ENCODE assay signal across 17 cellular contexts in genomic region chr6:82767447-82767846, GRCh38.
A peak's percentile ranks its signal among the peaks of the same experiment; 100 is the strongest.
DNase-seq lines count a peak whose midpoint lies in the region; ATAC-seq and TF ChIP-seq lines count a peak whose summit lies in the region.
"Had no signal": no experiment of that assay in that cellular context is flagged by ENCODE, and none has a peak within 500 bp of the region (broad histone marks: within the 10 kb centered on the region; RNA-seq: fewer than 3 reads in every experiment).

No MANE protein-coding gene starts in this region.

- no peak overlapping the region for H3K4me3 ChIP-seq in GM23338
- H3K4me3 ChIP-seq in mesenchymal stem cell (ENCODE audit: insufficient read depth in 1 of 2, low read depth in 1 of 2, low read length in 2 of 2): no peak overlapping the region
- H3K4me3 ChIP-seq in neuronal stem cell (ENCODE audit: low read length in 2 of 2): no peak overlapping the region
- H3K4me3 ChIP-seq: A549; BLaER1 treated with 17β-estradiol and CSF1 and Interleukin-3, amounts not matched to agents 10 nM and 100 nM had no signal

- peaks cover 6% of the 10 kb centered on the region for H3K27me3 Mint-ChIP-seq in GM23338 (ENCODE audit: insufficient read depth, low read depth, poor library complexity)
- H3K27me3 Mint-ChIP-seq: B cell; CD4-positive, alpha-beta T cell had no signal

- H3K4me1 Mint-ChIP-seq in GM23338: peaks cover 17% of the 10 kb centered on the region
- H3K4me1 Mint-ChIP-seq: B cell had no signal

- H3K18ac ChIP-seq in mesenchymal stem cell (ENCODE audit: low read depth in 1 of 2, low read length in 2 of 2) (no peak overlapping the region), neuronal stem cell (ENCODE audit: low read length) (peak overlapping the region; percentile 73)

- H4K20me1 ChIP-seq in GM23338 (replicated peaks; ENCODE audit: insufficient read depth): no peaks in the 10 kb centered on the region
- H4K20me1 ChIP-seq: BLaER1 treated with 17β-estradiol and CSF1 and Interleukin-3, amounts not matched to agents 10 nM and 100 nM had no signal

- H3K9me3 ChIP-seq in mesenchymal stem cell (ENCODE audit: control insufficient read depth, low read length) (no peaks in the 10 kb centered on the region), neuronal stem cell (replicated peaks in 1 of 2; ENCODE audit: control insufficient read depth in 2 of 2, insufficient read depth in 1 of 2, low read depth in 1 of 2, low read length in 2 of 2) (no peaks in the 10 kb centered on the region)
- H3K9me3 ChIP-seq: A549; BLaER1 treated with 17β-estradiol and CSF1 and Interleukin-3, amounts not matched to agents 10 nM and 100 nM; Caco-2 had no signal

- no peak for TF ChIP-seq CTCF in GM23338 (conservative IDR thresholded peaks at IDR 0.05; ENCODE audit: low read depth in 2 of 2)

- no peak overlapping the region for H2AFZ ChIP-seq in GM23338
- no peak overlapping the region for H2AFZ ChIP-seq in mesenchymal stem cell (ENCODE audit: low read depth, low read length)
- H2AFZ ChIP-seq in neuronal stem cell (ENCODE audit: low read length): no peak overlapping the region

- H3K36me3 ChIP-seq in GM23338 (ENCODE audit: insufficient read depth): no peaks in the 10 kb centered on the region
- H3K36me3 ChIP-seq in mesenchymal stem cell (ENCODE audit: control insufficient read depth in 1 of 2, insufficient read depth in 2 of 2, low read depth in 1 of 2, low read length in 2 of 2): no peaks in the 10 kb centered on the region
- H3K36me3 ChIP-seq in neuronal stem cell (replicated peaks in 1 of 2; ENCODE audit: control insufficient read depth in 2 of 2, insufficient read depth in 2 of 2, low read length in 2 of 2): no peaks in the 10 kb centered on the region
- H3K36me3 ChIP-seq: BLaER1 treated with 17β-estradiol and CSF1 and Interleukin-3, amounts not matched to agents 10 nM and 100 nM had no signal

- H3F3A ChIP-seq in GM23338 (replicated peaks; ENCODE audit: low read depth): no peaks in the 10 kb centered on the region

- H3K4me3 Mint-ChIP-seq in GM23338: no peak overlapping the region
- H3K4me3 Mint-ChIP-seq: B cell; CD4-positive, alpha-beta T cell; CD8-positive, alpha-beta T cell had no signal

- H3K27ac Mint-ChIP-seq in GM23338: no peak overlapping the region
- H3K27ac Mint-ChIP-seq: B cell; CD4-positive, alpha-beta T cell; CD8-positive, alpha-beta T cell had no signal

- H2BK120ac ChIP-seq in mesenchymal stem cell (ENCODE audit: low read depth, low read length) (no peak overlapping the region), neuronal stem cell (ENCODE audit: low read depth, low read length) (no peak overlapping the region)

- H3K23ac ChIP-seq in mesenchymal stem cell (ENCODE audit: low read length in 2 of 2) (no peak overlapping the region), neuronal stem cell (ENCODE audit: low read depth, low read length, poor library complexity) (no peak overlapping the region)

- H3K4ac ChIP-seq in mesenchymal stem cell (ENCODE audit: low read depth in 1 of 2, low read length in 2 of 2) (no peak overlapping the region), neuronal stem cell (ENCODE audit: low read length) (no peak overlapping the region)

- H3K14ac ChIP-seq in mesenchymal stem cell (ENCODE audit: low read length in 2 of 2) (no peak overlapping the region), neuronal stem cell (ENCODE audit: low read length) (no peak overlapping the region)

- H2AK5ac ChIP-seq in mesenchymal stem cell (ENCODE audit: low read length, severe bottlenecking) (no peak overlapping the region), neuronal stem cell (ENCODE audit: low read depth, low read length) (no peak overlapping the region)

- no peaks in the 10 kb centered on the region for H3K9me3 Mint-ChIP-seq in GM23338
- H3K9me3 Mint-ChIP-seq: CD4-positive, alpha-beta T cell; CD8-positive, alpha-beta T cell had no signal

- H3K79me2 ChIP-seq in GM23338 (replicated peaks; ENCODE audit: insufficient read depth): no peaks in the 10 kb centered on the region

- H3K27ac ChIP-seq in GM23338 (ENCODE audit: low read depth): no peak overlapping the region
- no peak overlapping the region for H3K27ac ChIP-seq in mesenchymal stem cell (ENCODE audit: low read length, poor library complexity, severe bottlenecking)
- H3K27ac ChIP-seq in neuronal stem cell (replicated peaks; ENCODE audit: low read length): no peak overlapping the region
- H3K27ac ChIP-seq in caudate nucleus (ENCODE audit: low read depth, low read length): no peak overlapping the region
- H3K27ac ChIP-seq: 22Rv1; A549; BLaER1 treated with 17β-estradiol and CSF1 and Interleukin-3, amounts not matched to agents 10 nM and 100 nM; C4-2B had no signal

- no CpG with 5 or more reads among the region's 4 CpGs for WGBS in mesenchymal stem cell
- WGBS in neuronal stem cell (ENCODE audit: extremely low coverage in 2 of 2, insufficient read length in 2 of 2, insufficient replicate concordance in 1 of 2), 2 donors: no CpG with 5 or more reads among the region's 4 CpGs

- peak overlapping the region; percentile 72 for H4K91ac ChIP-seq in mesenchymal stem cell (ENCODE audit: low read length)
- no peak overlapping the region for H4K91ac ChIP-seq in neuronal stem cell (ENCODE audit: low read depth, low read length, poor library complexity)

- peak overlapping the region; percentile 58 for H4K8ac ChIP-seq in mesenchymal stem cell (ENCODE audit: low read length)
- no peak overlapping the region for H4K8ac ChIP-seq in neuronal stem cell (ENCODE audit: low read depth, low read length)

- no peak for DNase-seq in GM23338 (ENCODE audit: low spot score)
- no peak for DNase-seq in mesenchymal stem cell
- no peak for DNase-seq in neuronal stem cell (ENCODE audit: low spot score)
- no peak for DNase-seq in caudate nucleus (lab: John Stamatoyannopoulos, UW)
- DNase-seq in NCI-H345 treated with DMSO at 0.1 percent for 48 hours (lab: John Stamatoyannopoulos, UW; ENCODE audit: unreplicated experiment): no peak
- DNase-seq: AML-193; Caco-2; Calu3; CD4-positive, alpha-beta T cell; CD8-positive, alpha-beta T cell; DMS79 treated with DMSO at 0.1 percent for 48 hours; GF-D8 had no signal

- no peak overlapping the region for H3K9ac ChIP-seq in mesenchymal stem cell (ENCODE audit: low read length)
- H3K9ac ChIP-seq in neuronal stem cell (ENCODE audit: low read depth, low read length, poor library complexity): no peak overlapping the region
- H3K9ac ChIP-seq: BLaER1 treated with 17β-estradiol and CSF1 and Interleukin-3, amounts not matched to agents 10 nM and 100 nM had no signal

- no peaks in the 10 kb centered on the region for H3K9me2 ChIP-seq in GM23338 (ENCODE audit: insufficient read depth)

- H3K79me1 ChIP-seq in mesenchymal stem cell (replicated peaks; ENCODE audit: low read length, poor library complexity, severe bottlenecking) (no peaks in the 10 kb centered on the region), neuronal stem cell (ENCODE audit: low read depth, low read length) (no peaks in the 10 kb centered on the region)

- no peaks in the 10 kb centered on the region for H3K36me3 Mint-ChIP-seq in GM23338 (ENCODE audit: low read depth)
- H3K36me3 Mint-ChIP-seq: CD8-positive, alpha-beta T cell had no signal

- H2BK15ac ChIP-seq in mesenchymal stem cell (ENCODE audit: low read depth, poor library complexity, severe bottlenecking): no peak overlapping the region
- H2BK15ac ChIP-seq in neuronal stem cell (ENCODE audit: low read length): no peak overlapping the region

- H2BK5ac ChIP-seq in mesenchymal stem cell (ENCODE audit: low read depth, low read length, poor library complexity, severe bottlenecking) (no peak overlapping the region), neuronal stem cell (ENCODE audit: low read length) (no peak overlapping the region)

- H3K4me1 ChIP-seq in GM23338 (ENCODE audit: insufficient read depth) (peaks cover 15% of the 10 kb centered on the region; the same call in 1 of the 2 replicates), mesenchymal stem cell (ENCODE audit: control insufficient read depth, insufficient read depth, low read depth, low read length) (no peaks in the 10 kb centered on the region), neuronal stem cell (ENCODE audit: control insufficient read depth in 2 of 2, insufficient read depth in 1 of 2, low read depth in 1 of 2, low read length in 2 of 2) (no peaks in the 10 kb centered on the region)
- H3K4me1 ChIP-seq: A549; BLaER1 treated with 17β-estradiol and CSF1 and Interleukin-3, amounts not matched to agents 10 nM and 100 nM; Caco-2 had no signal

- H3K4me2 ChIP-seq in GM23338: no peak overlapping the region
- no peak overlapping the region for H3K4me2 ChIP-seq in mesenchymal stem cell (ENCODE audit: low read length, poor library complexity, severe bottlenecking)
- H3K4me2 ChIP-seq in neuronal stem cell (ENCODE audit: insufficient read depth, low read length, poor library complexity, severe bottlenecking): no peak overlapping the region
- H3K4me2 ChIP-seq: A549; BLaER1 treated with 17β-estradiol and CSF1 and Interleukin-3, amounts not matched to agents 10 nM and 100 nM had no signal

- H2BK12ac ChIP-seq in mesenchymal stem cell (ENCODE audit: low read length in 2 of 2) (no peak overlapping the region), neuronal stem cell (ENCODE audit: low read length) (no peak overlapping the region)

- no peaks in the 10 kb centered on the region for H3K27me3 ChIP-seq in GM23338 (ENCODE audit: insufficient read depth)
- H3K27me3 ChIP-seq in mesenchymal stem cell (ENCODE audit: control insufficient read depth in 1 of 2, insufficient read depth in 1 of 2, low read length in 2 of 2): no peaks in the 10 kb centered on the region
- H3K27me3 ChIP-seq in neuronal stem cell (ENCODE audit: control insufficient read depth in 3 of 3, insufficient read depth in 3 of 3, low read depth in 1 of 3, low read length in 3 of 3): no peaks in the 10 kb centered on the region
- H3K27me3 ChIP-seq: BLaER1 treated with 17β-estradiol and CSF1 and Interleukin-3, amounts not matched to agents 10 nM and 100 nM had no signal

- ATAC-seq in GM23338: peak; percentile 59
- ATAC-seq: A549; CD8-positive, alpha-beta T cell had no signal

TF ChIP-seq in GM23338, 12 proteins besides CTCF, POLR2A, EP300 and RAD21 (continues in another document):
- TF ChIP-seq EZH2 (IDR thresholded peaks at IDR 0.05; ENCODE audit: low read depth, unreplicated experiment): no peak
- no peak for TF ChIP-seq CREB1 (CRISPR knock-in tag; IDR thresholded peaks at IDR 0.05; ENCODE audit: low read depth)
- TF ChIP-seq POLR2AphosphoS5 (IDR thresholded peaks at IDR 0.05; ENCODE audit: low read depth): no peak
